In genomic region chr12:70052931-70053497, GRCh38 we compare ENCODE assay signal across 8 cellular contexts.
DNase-seq lines count a peak whose midpoint lies in the region; ATAC-seq and TF ChIP-seq lines count a peak whose summit lies in the region.

No MANE protein-coding gene starts in this region.

- WGBS in liver, result 32% methylated on average over 4 of the region's 4 CpGs
- WGBS in endodermal cell (ENCODE audit: insufficient coverage in 1 of 2, insufficient read length in 1 of 2), 2 experiments, result 65 to 83% methylated on average over 4 of the region's 4 CpGs

- no peak overlapping the region for H3K27ac ChIP-seq in liver (ENCODE audit: low read depth in 1 of 2, low read length in 2 of 2)
- no peak overlapping the region for H3K27ac ChIP-seq in endodermal cell (ENCODE audit: low read depth, low read length)

- ATAC-seq in GM21390 (IDR thresholded peaks at IDR 0.05; ENCODE audit: unreplicated experiment), result no peak

- no peaks in the 10 kb centered on the region for H3K36me3 Mint-ChIP-seq in endodermal cell (ENCODE audit: low read depth)

- no peaks in the 10 kb centered on the region for H3K27me3 Mint-ChIP-seq in endodermal cell (ENCODE audit: insufficient read depth)

- TF ChIP-seq RAD21 in liver (IDR thresholded peaks at IDR 0.05), result peak; percentile 42 to 57

- no peak overlapping the region for H3K27ac Mint-ChIP-seq in endodermal cell

- no peaks in the 10 kb centered on the region for H3K36me3 ChIP-seq in liver (ENCODE audit: control insufficient read depth in 4 of 4, insufficient read depth in 3 of 4, low read depth in 1 of 4, low read length in 3 of 4)
- no peaks in the 10 kb centered on the region for H3K36me3 ChIP-seq in endodermal cell (ENCODE audit: control insufficient read depth, insufficient read depth, low read length)

- no peak overlapping the region for H3K4me3 Mint-ChIP-seq in endodermal cell

- H3K4me1 Mint-ChIP-seq in endodermal cell, result peaks cover 31% of the 10 kb centered on the region

- H3K4me3 ChIP-seq in cardiac fibroblast (replicated peaks in 1 of 2; ENCODE audit: low read depth in 2 of 2, low read length in 2 of 2) (no peak overlapping the region), liver (ENCODE audit: low read depth in 1 of 3, low read length in 3 of 3) (no peak overlapping the region), endodermal cell (ENCODE audit: low read length) (no peak overlapping the region)

- H3K27me3 ChIP-seq in liver (ENCODE audit: control insufficient read depth in 4 of 4, insufficient read depth in 4 of 4, low read length in 3 of 4) (no peaks in the 10 kb centered on the region), endodermal cell (ENCODE audit: control insufficient read depth, insufficient read depth, low read length, poor library complexity, severe bottlenecking) (no peaks in the 10 kb centered on the region)

- H3K4me1 ChIP-seq in liver (ENCODE audit: control insufficient read depth in 4 of 4, insufficient read depth in 4 of 4, low read length in 3 of 4) (peaks cover 0 to 4% (median 3%) of the 10 kb centered on the region in 4 donors), endodermal cell (ENCODE audit: control insufficient read depth, insufficient read depth, low read length) (no peaks in the 10 kb centered on the region)

- DNase-seq in AG20443 (ENCODE audit: low spot score) (peak; percentile 77), Kasumi-1 (lab: John Stamatoyannopoulos, UW) (peak; percentile 5 to 9), cardiac fibroblast (ENCODE audit: low read depth in 2 of 2) (peak; percentile 92 to 93), cerebellar nuclear complex (lab: John Stamatoyannopoulos, UW) (no peak), endodermal cell (no peak), occipital lobe (lab: John Stamatoyannopoulos, UW) (no peak)

- H3K9ac ChIP-seq in liver (ENCODE audit: low read depth in 1 of 2, low read length in 2 of 2) (no peak overlapping the region), endodermal cell (ENCODE audit: extremely low read depth, low read length, poor library complexity, severe bottlenecking) (no peak overlapping the region)

- H3K9me3 ChIP-seq in liver (ENCODE audit: control insufficient read depth in 4 of 4, low read length in 3 of 4), result no peaks in the 10 kb centered on the region
- no peaks in the 10 kb centered on the region for H3K9me3 ChIP-seq in endodermal cell (ENCODE audit: control insufficient read depth, low read length)

- H3K9me3 Mint-ChIP-seq in endodermal cell, result no peaks in the 10 kb centered on the region

- TF ChIP-seq CTCF in cardiac fibroblast (IDR thresholded peaks at IDR 0.05; ENCODE audit: low read depth, low read length) (no peak), liver (IDR thresholded peaks at IDR 0.05; ENCODE audit: low read depth, low read length, missing input control) (no peak), endodermal cell (conservative IDR thresholded peaks at IDR 0.05) (no peak)

TF ChIP-seq in liver, 16 proteins besides CTCF, POLR2A, EP300 and RAD21:
- TF ChIP-seq, protein P1, sequence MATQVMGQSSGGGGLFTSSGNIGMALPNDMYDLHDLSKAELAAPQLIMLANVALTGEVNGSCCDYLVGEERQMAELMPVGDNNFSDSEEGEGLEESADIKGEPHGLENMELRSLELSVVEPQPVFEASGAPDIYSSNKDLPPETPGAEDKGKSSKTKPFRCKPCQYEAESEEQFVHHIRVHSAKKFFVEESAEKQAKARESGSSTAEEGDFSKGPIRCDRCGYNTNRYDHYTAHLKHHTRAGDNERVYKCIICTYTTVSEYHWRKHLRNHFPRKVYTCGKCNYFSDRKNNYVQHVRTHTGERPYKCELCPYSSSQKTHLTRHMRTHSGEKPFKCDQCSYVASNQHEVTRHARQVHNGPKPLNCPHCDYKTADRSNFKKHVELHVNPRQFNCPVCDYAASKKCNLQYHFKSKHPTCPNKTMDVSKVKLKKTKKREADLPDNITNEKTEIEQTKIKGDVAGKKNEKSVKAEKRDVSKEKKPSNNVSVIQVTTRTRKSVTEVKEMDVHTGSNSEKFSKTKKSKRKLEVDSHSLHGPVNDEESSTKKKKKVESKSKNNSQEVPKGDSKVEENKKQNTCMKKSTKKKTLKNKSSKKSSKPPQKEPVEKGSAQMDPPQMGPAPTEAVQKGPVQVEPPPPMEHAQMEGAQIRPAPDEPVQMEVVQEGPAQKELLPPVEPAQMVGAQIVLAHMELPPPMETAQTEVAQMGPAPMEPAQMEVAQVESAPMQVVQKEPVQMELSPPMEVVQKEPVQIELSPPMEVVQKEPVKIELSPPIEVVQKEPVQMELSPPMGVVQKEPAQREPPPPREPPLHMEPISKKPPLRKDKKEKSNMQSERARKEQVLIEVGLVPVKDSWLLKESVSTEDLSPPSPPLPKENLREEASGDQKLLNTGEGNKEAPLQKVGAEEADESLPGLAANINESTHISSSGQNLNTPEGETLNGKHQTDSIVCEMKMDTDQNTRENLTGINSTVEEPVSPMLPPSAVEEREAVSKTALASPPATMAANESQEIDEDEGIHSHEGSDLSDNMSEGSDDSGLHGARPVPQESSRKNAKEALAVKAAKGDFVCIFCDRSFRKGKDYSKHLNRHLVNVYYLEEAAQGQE (IDR thresholded peaks at IDR 0.05), result peak; percentile 50
- TF ChIP-seq JUND (IDR thresholded peaks at IDR 0.05), result peak; percentile 100
- peak; percentile 75 for TF ChIP-seq SP1 (IDR thresholded peaks at IDR 0.05)
- no peak for TF ChIP-seq NR2F2 (IDR thresholded peaks at IDR 0.05)
- TF ChIP-seq MAX (IDR thresholded peaks at IDR 0.05), result peak; percentile 79
- no peak for TF ChIP-seq EGR1 (IDR thresholded peaks at IDR 0.05; ENCODE audit: low read depth in 2 of 2)
- TF ChIP-seq FOXA1 (IDR thresholded peaks at IDR 0.05), result peak; percentile 32
- TF ChIP-seq HNF4G (IDR thresholded peaks at IDR 0.05), result peak; percentile 68
- TF ChIP-seq YY1 (IDR thresholded peaks at IDR 0.05), result peak; percentile 87
- TF ChIP-seq, protein P2, sequence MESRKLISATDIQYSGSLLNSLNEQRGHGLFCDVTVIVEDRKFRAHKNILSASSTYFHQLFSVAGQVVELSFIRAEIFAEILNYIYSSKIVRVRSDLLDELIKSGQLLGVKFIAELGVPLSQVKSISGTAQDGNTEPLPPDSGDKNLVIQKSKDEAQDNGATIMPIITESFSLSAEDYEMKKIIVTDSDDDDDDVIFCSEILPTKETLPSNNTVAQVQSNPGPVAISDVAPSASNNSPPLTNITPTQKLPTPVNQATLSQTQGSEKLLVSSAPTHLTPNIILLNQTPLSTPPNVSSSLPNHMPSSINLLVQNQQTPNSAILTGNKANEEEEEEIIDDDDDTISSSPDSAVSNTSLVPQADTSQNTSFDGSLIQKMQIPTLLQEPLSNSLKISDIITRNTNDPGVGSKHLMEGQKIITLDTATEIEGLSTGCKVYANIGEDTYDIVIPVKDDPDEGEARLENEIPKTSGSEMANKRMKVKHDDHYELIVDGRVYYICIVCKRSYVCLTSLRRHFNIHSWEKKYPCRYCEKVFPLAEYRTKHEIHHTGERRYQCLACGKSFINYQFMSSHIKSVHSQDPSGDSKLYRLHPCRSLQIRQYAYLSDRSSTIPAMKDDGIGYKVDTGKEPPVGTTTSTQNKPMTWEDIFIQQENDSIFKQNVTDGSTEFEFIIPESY (IDR thresholded peaks at IDR 0.05), result peak; percentile 69
- TF ChIP-seq HNF4A (conservative IDR thresholded peaks at IDR 0.05), result peak; percentile 88 to 95
- TF ChIP-seq TAF1 (conservative IDR thresholded peaks at IDR 0.05), result no peak
- TF ChIP-seq FOXA2 (IDR thresholded peaks at IDR 0.05), result peak; percentile 45
- TF ChIP-seq RXRA (IDR thresholded peaks at IDR 0.05), result peak; percentile 98
- TF ChIP-seq, protein P3, sequence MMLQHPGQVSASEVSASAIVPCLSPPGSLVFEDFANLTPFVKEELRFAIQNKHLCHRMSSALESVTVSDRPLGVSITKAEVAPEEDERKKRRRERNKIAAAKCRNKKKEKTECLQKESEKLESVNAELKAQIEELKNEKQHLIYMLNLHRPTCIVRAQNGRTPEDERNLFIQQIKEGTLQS (IDR thresholded peaks at IDR 0.05), result peak; percentile 99
- TF ChIP-seq GABPA (IDR thresholded peaks at IDR 0.05 in 1 of 2, conservative IDR thresholded peaks at IDR 0.05 in 1 of 2), result no peak

Comparison
In these comparisons a context has a peak if more than half of its experiments do, and no peak if none do; other contexts are left out.
1. DNase-seq: peak in AG20443 (single experiment), Kasumi-1 (2 of 2) and cardiac fibroblast (2 of 2); none in cerebellar nuclear complex (0 of 2), endodermal cell (single experiment) and occipital lobe (single experiment).